1 cellular context compared by ENCODE assay signal in the genomic region with DNA sequence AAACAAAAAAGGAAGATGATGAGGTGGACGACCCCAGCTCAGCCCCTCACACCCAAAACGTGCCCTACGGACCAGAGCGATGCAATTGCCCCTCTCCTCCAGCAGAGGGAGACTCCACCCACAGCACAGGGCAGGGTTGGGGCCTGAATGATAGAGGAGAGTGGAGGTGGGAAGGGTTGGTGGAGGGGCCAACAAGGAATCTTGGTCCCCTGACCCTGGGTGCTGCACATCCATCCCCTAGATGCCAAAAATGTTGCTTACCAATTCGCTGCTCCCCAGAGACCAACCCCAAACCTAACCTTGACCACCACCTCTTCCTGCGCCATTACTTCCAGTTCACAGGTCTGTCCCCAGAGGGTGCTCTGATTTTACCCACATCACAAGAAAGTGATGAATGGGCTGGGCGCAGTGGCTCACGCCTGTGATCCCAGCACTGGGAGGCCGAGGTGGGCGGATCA.
TF ChIP-seq lines count a peak whose summit lies in the region.

No MANE protein-coding gene starts in this region.

TF ChIP-seq in WTC11, 78 proteins besides CTCF, POLR2A, EP300 and RAD21 (continued from another document):
- TF ChIP-seq, protein P1, sequence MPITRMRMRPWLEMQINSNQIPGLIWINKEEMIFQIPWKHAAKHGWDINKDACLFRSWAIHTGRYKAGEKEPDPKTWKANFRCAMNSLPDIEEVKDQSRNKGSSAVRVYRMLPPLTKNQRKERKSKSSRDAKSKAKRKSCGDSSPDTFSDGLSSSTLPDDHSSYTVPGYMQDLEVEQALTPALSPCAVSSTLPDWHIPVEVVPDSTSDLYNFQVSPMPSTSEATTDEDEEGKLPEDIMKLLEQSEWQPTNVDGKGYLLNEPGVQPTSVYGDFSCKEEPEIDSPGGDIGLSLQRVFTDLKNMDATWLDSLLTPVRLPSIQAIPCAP (CRISPR knock-in tag; IDR thresholded peaks at IDR 0.05): no peak
- TF ChIP-seq, protein P2, sequence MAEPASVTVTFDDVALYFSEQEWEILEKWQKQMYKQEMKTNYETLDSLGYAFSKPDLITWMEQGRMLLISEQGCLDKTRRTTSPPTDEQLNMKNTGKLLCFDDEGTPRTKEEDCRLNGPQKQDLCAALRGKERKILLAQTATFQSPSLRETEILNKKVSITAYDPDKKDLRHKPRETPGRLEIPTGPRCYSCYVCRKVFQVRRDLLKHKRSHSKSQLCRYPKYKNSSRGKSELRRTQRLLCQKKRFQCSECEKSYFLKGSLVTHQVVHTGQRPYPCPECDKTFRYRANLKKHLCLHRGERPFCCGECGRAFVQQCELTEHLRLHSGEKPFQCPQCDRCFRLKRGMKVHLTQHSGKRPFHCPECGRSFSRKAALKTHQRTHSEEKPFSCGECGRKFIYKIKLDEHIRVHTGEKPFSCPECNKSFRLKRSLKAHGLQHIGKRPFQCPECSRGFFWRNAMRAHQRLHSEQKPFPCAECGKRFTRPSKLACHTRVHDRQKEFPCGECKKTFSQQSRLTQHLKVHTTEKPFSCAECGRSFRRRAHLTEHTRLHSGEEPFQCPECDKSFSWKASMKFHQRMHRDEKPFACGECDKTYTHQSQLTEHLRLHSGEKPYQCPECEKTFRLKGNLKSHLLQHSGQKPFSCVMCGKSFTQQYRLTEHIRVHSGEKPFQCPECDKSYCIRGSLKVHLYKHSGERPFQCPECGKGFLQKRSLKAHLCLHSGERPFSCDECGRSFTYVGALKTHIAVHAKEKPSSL (CRISPR knock-in tag; conservative IDR thresholded peaks at IDR 0.05): no peak
- TF ChIP-seq, protein P3, sequence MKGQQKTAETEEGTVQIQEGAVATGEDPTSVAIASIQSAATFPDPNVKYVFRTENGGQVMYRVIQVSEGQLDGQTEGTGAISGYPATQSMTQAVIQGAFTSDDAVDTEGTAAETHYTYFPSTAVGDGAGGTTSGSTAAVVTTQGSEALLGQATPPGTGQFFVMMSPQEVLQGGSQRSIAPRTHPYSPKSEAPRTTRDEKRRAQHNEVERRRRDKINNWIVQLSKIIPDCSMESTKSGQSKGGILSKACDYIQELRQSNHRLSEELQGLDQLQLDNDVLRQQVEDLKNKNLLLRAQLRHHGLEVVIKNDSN (CRISPR knock-in tag; IDR thresholded peaks at IDR 0.05): no peak
- no peak for TF ChIP-seq KAT7 (CRISPR knock-in tag; IDR thresholded peaks at IDR 0.05; ENCODE audit: borderline replicate concordance)
- TF ChIP-seq, protein P4, sequence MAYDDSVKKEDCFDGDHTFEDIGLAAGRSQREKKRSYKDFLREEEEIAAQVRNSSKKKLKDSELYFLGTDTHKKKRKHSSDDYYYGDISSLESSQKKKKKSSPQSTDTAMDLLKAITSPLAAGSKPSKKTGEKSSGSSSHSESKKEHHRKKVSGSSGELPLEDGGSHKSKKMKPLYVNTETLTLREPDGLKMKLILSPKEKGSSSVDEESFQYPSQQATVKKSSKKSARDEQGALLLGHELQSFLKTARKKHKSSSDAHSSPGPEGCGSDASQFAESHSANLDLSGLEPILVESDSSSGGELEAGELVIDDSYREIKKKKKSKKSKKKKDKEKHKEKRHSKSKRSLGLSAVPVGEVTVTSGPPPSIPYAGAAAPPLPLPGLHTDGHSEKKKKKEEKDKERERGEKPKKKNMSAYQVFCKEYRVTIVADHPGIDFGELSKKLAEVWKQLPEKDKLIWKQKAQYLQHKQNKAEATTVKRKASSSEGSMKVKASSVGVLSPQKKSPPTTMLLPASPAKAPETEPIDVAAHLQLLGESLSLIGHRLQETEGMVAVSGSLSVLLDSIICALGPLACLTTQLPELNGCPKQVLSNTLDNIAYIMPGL (CRISPR knock-in tag; IDR thresholded peaks at IDR 0.05): no peak
- TF ChIP-seq, protein P5, sequence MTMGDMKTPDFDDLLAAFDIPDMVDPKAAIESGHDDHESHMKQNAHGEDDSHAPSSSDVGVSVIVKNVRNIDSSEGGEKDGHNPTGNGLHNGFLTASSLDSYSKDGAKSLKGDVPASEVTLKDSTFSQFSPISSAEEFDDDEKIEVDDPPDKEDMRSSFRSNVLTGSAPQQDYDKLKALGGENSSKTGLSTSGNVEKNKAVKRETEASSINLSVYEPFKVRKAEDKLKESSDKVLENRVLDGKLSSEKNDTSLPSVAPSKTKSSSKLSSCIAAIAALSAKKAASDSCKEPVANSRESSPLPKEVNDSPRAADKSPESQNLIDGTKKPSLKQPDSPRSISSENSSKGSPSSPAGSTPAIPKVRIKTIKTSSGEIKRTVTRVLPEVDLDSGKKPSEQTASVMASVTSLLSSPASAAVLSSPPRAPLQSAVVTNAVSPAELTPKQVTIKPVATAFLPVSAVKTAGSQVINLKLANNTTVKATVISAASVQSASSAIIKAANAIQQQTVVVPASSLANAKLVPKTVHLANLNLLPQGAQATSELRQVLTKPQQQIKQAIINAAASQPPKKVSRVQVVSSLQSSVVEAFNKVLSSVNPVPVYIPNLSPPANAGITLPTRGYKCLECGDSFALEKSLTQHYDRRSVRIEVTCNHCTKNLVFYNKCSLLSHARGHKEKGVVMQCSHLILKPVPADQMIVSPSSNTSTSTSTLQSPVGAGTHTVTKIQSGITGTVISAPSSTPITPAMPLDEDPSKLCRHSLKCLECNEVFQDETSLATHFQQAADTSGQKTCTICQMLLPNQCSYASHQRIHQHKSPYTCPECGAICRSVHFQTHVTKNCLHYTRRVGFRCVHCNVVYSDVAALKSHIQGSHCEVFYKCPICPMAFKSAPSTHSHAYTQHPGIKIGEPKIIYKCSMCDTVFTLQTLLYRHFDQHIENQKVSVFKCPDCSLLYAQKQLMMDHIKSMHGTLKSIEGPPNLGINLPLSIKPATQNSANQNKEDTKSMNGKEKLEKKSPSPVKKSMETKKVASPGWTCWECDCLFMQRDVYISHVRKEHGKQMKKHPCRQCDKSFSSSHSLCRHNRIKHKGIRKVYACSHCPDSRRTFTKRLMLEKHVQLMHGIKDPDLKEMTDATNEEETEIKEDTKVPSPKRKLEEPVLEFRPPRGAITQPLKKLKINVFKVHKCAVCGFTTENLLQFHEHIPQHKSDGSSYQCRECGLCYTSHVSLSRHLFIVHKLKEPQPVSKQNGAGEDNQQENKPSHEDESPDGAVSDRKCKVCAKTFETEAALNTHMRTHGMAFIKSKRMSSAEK (CRISPR knock-in tag; IDR thresholded peaks at IDR 0.05; ENCODE audit: borderline replicate concordance): no peak
- TF ChIP-seq, protein P6, sequence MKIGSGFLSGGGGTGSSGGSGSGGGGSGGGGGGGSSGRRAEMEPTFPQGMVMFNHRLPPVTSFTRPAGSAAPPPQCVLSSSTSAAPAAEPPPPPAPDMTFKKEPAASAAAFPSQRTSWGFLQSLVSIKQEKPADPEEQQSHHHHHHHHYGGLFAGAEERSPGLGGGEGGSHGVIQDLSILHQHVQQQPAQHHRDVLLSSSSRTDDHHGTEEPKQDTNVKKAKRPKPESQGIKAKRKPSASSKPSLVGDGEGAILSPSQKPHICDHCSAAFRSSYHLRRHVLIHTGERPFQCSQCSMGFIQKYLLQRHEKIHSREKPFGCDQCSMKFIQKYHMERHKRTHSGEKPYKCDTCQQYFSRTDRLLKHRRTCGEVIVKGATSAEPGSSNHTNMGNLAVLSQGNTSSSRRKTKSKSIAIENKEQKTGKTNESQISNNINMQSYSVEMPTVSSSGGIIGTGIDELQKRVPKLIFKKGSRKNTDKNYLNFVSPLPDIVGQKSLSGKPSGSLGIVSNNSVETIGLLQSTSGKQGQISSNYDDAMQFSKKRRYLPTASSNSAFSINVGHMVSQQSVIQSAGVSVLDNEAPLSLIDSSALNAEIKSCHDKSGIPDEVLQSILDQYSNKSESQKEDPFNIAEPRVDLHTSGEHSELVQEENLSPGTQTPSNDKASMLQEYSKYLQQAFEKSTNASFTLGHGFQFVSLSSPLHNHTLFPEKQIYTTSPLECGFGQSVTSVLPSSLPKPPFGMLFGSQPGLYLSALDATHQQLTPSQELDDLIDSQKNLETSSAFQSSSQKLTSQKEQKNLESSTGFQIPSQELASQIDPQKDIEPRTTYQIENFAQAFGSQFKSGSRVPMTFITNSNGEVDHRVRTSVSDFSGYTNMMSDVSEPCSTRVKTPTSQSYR (CRISPR knock-in tag; IDR thresholded peaks at IDR 0.05): no peak
- TF ChIP-seq, protein P7, sequence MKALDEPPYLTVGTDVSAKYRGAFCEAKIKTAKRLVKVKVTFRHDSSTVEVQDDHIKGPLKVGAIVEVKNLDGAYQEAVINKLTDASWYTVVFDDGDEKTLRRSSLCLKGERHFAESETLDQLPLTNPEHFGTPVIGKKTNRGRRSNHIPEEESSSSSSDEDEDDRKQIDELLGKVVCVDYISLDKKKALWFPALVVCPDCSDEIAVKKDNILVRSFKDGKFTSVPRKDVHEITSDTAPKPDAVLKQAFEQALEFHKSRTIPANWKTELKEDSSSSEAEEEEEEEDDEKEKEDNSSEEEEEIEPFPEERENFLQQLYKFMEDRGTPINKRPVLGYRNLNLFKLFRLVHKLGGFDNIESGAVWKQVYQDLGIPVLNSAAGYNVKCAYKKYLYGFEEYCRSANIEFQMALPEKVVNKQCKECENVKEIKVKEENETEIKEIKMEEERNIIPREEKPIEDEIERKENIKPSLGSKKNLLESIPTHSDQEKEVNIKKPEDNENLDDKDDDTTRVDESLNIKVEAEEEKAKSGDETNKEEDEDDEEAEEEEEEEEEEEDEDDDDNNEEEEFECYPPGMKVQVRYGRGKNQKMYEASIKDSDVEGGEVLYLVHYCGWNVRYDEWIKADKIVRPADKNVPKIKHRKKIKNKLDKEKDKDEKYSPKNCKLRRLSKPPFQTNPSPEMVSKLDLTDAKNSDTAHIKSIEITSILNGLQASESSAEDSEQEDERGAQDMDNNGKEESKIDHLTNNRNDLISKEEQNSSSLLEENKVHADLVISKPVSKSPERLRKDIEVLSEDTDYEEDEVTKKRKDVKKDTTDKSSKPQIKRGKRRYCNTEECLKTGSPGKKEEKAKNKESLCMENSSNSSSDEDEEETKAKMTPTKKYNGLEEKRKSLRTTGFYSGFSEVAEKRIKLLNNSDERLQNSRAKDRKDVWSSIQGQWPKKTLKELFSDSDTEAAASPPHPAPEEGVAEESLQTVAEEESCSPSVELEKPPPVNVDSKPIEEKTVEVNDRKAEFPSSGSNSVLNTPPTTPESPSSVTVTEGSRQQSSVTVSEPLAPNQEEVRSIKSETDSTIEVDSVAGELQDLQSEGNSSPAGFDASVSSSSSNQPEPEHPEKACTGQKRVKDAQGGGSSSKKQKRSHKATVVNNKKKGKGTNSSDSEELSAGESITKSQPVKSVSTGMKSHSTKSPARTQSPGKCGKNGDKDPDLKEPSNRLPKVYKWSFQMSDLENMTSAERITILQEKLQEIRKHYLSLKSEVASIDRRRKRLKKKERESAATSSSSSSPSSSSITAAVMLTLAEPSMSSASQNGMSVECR (CRISPR knock-in tag; IDR thresholded peaks at IDR 0.05; ENCODE audit: borderline replicate concordance): peak; percentile 52; the same call in 1 of the 2 replicates
- TF ChIP-seq, protein P8, sequence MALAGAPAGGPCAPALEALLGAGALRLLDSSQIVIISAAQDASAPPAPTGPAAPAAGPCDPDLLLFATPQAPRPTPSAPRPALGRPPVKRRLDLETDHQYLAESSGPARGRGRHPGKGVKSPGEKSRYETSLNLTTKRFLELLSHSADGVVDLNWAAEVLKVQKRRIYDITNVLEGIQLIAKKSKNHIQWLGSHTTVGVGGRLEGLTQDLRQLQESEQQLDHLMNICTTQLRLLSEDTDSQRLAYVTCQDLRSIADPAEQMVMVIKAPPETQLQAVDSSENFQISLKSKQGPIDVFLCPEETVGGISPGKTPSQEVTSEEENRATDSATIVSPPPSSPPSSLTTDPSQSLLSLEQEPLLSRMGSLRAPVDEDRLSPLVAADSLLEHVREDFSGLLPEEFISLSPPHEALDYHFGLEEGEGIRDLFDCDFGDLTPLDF (CRISPR knock-in tag; IDR thresholded peaks at IDR 0.05): no peak
TF ChIP-seq in WTC11: peak in this region for 2.
